In the genomic region with DNA sequence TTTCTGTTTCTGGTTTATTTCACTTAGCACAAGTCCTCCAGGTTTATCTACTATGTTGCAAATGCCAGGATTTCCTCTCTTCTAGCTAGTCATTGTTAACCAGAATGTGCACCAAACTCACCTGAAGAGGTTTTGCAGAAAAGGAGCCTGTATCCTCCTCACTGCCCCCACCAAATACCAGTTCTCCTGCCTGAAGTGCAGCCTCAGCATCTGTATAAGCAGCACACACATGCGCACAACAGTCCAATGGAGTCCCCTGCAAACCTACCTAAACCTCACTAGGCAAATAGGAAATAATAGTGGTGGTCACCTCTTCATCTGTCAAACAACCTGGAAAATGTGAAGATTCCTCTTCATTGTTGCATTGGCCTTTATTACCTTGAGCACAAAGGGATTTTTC, we compare ENCODE assay signal across 1 cellular context.
A peak's percentile ranks its signal among the peaks of the same experiment; 100 is the strongest.
TF ChIP-seq lines count a peak whose summit lies in the region.

No MANE protein-coding gene starts in this region.

TF ChIP-seq in GM23338, 12 proteins besides CTCF, POLR2A, EP300 and RAD21 (continued from another document):
- TF ChIP-seq, protein P1, sequence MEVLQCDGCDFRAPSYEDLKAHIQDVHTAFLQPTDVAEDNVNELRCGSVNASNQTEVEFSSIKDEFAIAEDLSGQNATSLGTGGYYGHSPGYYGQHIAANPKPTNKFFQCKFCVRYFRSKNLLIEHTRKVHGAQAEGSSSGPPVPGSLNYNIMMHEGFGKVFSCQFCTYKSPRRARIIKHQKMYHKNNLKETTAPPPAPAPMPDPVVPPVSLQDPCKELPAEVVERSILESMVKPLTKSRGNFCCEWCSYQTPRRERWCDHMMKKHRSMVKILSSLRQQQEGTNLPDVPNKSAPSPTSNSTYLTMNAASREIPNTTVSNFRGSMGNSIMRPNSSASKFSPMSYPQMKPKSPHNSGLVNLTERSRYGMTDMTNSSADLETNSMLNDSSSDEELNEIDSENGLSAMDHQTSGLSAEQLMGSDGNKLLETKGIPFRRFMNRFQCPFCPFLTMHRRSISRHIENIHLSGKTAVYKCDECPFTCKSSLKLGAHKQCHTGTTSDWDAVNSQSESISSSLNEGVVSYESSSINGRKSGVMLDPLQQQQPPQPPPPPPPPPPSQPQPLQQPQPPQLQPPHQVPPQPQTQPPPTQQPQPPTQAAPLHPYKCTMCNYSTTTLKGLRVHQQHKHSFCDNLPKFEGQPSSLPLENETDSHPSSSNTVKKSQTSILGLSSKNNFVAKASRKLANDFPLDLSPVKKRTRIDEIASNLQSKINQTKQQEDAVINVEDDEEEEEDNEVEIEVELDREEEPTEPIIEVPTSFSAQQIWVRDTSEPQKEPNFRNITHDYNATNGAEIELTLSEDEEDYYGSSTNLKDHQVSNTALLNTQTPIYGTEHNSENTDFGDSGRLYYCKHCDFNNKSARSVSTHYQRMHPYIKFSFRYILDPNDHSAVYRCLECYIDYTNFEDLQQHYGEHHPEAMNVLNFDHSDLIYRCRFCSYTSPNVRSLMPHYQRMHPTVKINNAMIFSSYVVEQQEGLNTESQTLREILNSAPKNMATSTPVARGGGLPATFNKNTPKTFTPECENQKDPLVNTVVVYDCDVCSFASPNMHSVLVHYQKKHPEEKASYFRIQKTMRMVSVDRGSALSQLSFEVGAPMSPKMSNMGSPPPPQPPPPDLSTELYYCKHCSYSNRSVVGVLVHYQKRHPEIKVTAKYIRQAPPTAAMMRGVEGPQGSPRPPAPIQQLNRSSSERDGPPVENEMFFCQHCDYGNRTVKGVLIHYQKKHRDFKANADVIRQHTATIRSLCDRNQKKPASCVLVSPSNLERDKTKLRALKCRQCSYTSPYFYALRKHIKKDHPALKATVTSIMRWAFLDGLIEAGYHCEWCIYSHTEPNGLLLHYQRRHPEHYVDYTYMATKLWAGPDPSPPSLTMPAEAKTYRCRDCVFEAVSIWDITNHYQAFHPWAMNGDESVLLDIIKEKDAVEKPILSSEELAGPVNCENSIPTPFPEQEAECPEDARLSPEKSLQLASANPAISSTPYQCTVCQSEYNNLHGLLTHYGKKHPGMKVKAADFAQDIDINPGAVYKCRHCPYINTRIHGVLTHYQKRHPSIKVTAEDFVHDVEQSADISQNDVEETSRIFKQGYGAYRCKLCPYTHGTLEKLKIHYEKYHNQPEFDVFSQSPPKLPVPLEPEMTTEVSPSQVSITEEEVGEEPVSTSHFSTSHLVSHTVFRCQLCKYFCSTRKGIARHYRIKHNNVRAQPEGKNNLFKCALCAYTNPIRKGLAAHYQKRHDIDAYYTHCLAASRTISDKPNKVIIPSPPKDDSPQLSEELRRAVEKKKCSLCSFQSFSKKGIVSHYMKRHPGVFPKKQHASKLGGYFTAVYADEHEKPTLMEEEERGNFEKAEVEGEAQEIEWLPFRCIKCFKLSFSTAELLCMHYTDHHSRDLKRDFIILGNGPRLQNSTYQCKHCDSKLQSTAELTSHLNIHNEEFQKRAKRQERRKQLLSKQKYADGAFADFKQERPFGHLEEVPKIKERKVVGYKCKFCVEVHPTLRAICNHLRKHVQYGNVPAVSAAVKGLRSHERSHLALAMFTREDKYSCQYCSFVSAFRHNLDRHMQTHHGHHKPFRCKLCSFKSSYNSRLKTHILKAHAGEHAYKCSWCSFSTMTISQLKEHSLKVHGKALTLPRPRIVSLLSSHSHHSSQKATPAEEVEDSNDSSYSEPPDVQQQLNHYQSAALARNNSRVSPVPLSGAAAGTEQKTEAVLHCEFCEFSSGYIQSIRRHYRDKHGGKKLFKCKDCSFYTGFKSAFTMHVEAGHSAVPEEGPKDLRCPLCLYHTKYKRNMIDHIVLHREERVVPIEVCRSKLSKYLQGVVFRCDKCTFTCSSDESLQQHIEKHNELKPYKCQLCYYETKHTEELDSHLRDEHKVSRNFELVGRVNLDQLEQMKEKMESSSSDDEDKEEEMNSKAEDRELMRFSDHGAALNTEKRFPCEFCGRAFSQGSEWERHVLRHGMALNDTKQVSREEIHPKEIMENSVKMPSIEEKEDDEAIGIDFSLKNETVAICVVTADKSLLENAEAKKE (CRISPR knock-in tag; IDR thresholded peaks at IDR 0.05): peak; percentile 36; the same call in 1 of the 2 replicates
